14 cellular contexts compared by ENCODE assay signal in genomic region chr19:53945441-53945840, GRCh38. TPM values are rescaled to one million over a fixed set of nuclear protein-coding genes. Genes with fewer than 3 reads are reported as not detected.
DNase-seq lines count a peak whose midpoint lies in the region; ATAC-seq, FAIRE-seq and TF ChIP-seq lines count a peak whose summit lies in the region.
"Had no signal": no experiment of that assay in that cellular context is flagged by ENCODE, and none has a peak within 500 bp of the region (broad histone marks: within the 10 kb centered on the region; RNA-seq: fewer than 3 reads in every experiment).

No MANE protein-coding gene starts in this region.

- FAIRE-seq in urothelium cell line (lab: Jason Lieb, UNC) (peak; percentile 81), GM12891 (lab: Jason Lieb, UNC) (no peak)

- H3K4me3 ChIP-seq in choroid plexus epithelial cell (ENCODE audit: low read depth, low read length): no peak overlapping the region

- no peaks in the 10 kb centered on the region for H3K36me3 Mint-ChIP-seq in natural killer cell treated with Interleukin-12 subunit alpha and Interleukin-12 subunit beta and Interleukin-15 and Interleukin-18, amount 100 ng/mL, for 72 hours
- H3K36me3 Mint-ChIP-seq: immature natural killer cell, natural killer cell had no signal

- ATAC-seq in natural killer cell treated with Interleukin-12 subunit alpha and Interleukin-12 subunit beta and Interleukin-15 and Interleukin-18, amount 100 ng/mL, for 72 hours: no peak
- ATAC-seq: natural killer cell had no signal

- TF ChIP-seq CTCF in choroid plexus epithelial cell (conservative IDR thresholded peaks at IDR 0.05; ENCODE audit: low read depth, low read length): no peak

- H3K4me1 Mint-ChIP-seq in natural killer cell treated with Interleukin-12 subunit alpha and Interleukin-12 subunit beta and Interleukin-15 and Interleukin-18, amount 100 ng/mL, for 72 hours (ENCODE audit: low read depth in 2 of 2): peaks cover 0 to 8% of the 10 kb centered on the region in 2 donors
- H3K4me1 Mint-ChIP-seq: immature natural killer cell had no signal

- DNase-seq in NOMO-1 (lab: John Stamatoyannopoulos, UW; ENCODE audit: unreplicated experiment in 2 of 2): peak; percentile 6 to 35
- no peak for DNase-seq in NOMO-1 treated with dmso at 0.1 percent for 144 hours (lab: John Stamatoyannopoulos, UW; ENCODE audit: unreplicated experiment)
- DNase-seq in RPMI8226: peak; percentile 57
- peak; percentile 30 for DNase-seq in choroid plexus epithelial cell (ENCODE audit: low read depth)
- DNase-seq in urothelium cell line (ENCODE audit: low spot score): peak; percentile 73
- DNase-seq in natural killer cell treated with Interleukin-12 subunit alpha and Interleukin-12 subunit beta and Interleukin-15 and Interleukin-18, amount 100 ng/mL, for 72 hours (ENCODE audit: low spot score): no peak
- DNase-seq in activated effector memory CD4-positive, alpha-beta T cell treated with anti-CD3 and anti-CD28 coated beads, Interleukin-2, amount 50 U/mL, for 16 hours: no peak
- no peak for DNase-seq in GM12891 (ENCODE audit: insufficient read length, low spot score)
- DNase-seq: DND-41, immature natural killer cell, natural killer cell, NCI-H524 treated with DMSO at 0.1 percent for 48 hours had no signal

- peaks cover 34 to 39% of the 10 kb centered on the region in 2 donors for H3K27me3 Mint-ChIP-seq in natural killer cell treated with Interleukin-12 subunit alpha and Interleukin-12 subunit beta and Interleukin-15 and Interleukin-18, amount 100 ng/mL, for 72 hours

- TF ChIP-seq POLR2A in GM12891 (IDR thresholded peaks at IDR 0.05; ENCODE audit: low read depth, low read length): no peak

- H3K9me3 Mint-ChIP-seq in natural killer cell treated with Interleukin-12 subunit alpha and Interleukin-12 subunit beta and Interleukin-15 and Interleukin-18, amount 100 ng/mL, for 72 hours: no peaks in the 10 kb centered on the region
- H3K9me3 Mint-ChIP-seq: T-helper 2 cell treated with Interferon-gamma antibody and Interleukin-4, amounts not matched to agents 5 μg/mL and 100 μg/mL, for 36 hours had no signal

- H3K4me3 Mint-ChIP-seq in natural killer cell treated with Interleukin-12 subunit alpha and Interleukin-12 subunit beta and Interleukin-15 and Interleukin-18, amount 100 ng/mL, for 72 hours: no peak overlapping the region
- H3K4me3 Mint-ChIP-seq: immature natural killer cell; natural killer cell; T-helper 2 cell treated with Interferon-gamma antibody and Interleukin-4, amounts not matched to agents 5 μg/mL and 100 μg/mL, for 36 hours had no signal

- H3K27ac Mint-ChIP-seq in natural killer cell treated with Interleukin-12 subunit alpha and Interleukin-12 subunit beta and Interleukin-15 and Interleukin-18, amount 100 ng/mL, for 72 hours: no peak overlapping the region
- H3K27ac Mint-ChIP-seq: immature natural killer cell; natural killer cell; T-helper 2 cell treated with Interferon-gamma antibody and Interleukin-4, amounts not matched to agents 5 μg/mL and 100 μg/mL, for 36 hours had no signal

TF ChIP-seq in GM12891, 5 proteins besides CTCF, POLR2A, EP300 and RAD21:
- TF ChIP-seq TAF1 (IDR thresholded peaks at IDR 0.05; ENCODE audit: low read depth, low read length) (no peak), POU2F2 (IDR thresholded peaks at IDR 0.05; ENCODE audit: low read depth, low read length) (no peak), POLR2AphosphoS5 (IDR thresholded peaks at IDR 0.05; ENCODE audit: low read depth, low read length) (no peak), SPI1 (IDR thresholded peaks at IDR 0.05; ENCODE audit: low read depth, low read length) (no peak), PAX5 (IDR thresholded peaks at IDR 0.05; ENCODE audit: insufficient read depth, low read length, severe bottlenecking) (no peak)

RNA-seq across cellular contexts. Expression of gene CACNG8, which starts 17.3 kb away (rescaled TPM):
- 1 to 10 TPM in 1 of 2 donors, not detected in 1; 1.7 TPM for total RNA-seq in natural killer cell treated with Interleukin-12 subunit alpha and Interleukin-12 subunit beta and Interleukin-15 and Interleukin-18, amount 100 ng/mL, for 72 hours
- 0.04 TPM for polyA plus RNA-seq in GM12891 (2012; ENCODE audit: low read depth, missing spikeins)
- polyA plus RNA-seq: immature natural killer cell had no signal

RNA-seq across cellular contexts. Expression of gene CACNG7, which starts 36.4 kb away (rescaled TPM):
- total RNA-seq in natural killer cell treated with Interleukin-12 subunit alpha and Interleukin-12 subunit beta and Interleukin-15 and Interleukin-18, amount 100 ng/mL, for 72 hours: not detected
- not detected for polyA plus RNA-seq in GM12891 (2012; ENCODE audit: low read depth, missing spikeins)
- total RNA-seq: A673, natural killer cell had no signal
- polyA plus RNA-seq: immature natural killer cell had no signal

RNA-seq across cellular contexts. Expression of gene CACNG6, which starts 46.0 kb away (rescaled TPM):
- under 1 TPM in 1 of 2 donors, not detected in 1; 0.53 TPM for total RNA-seq in natural killer cell treated with Interleukin-12 subunit alpha and Interleukin-12 subunit beta and Interleukin-15 and Interleukin-18, amount 100 ng/mL, for 72 hours
- not detected for polyA plus RNA-seq in GM12891 (2012; ENCODE audit: low read depth, missing spikeins)
- total RNA-seq: A673 had no signal
- polyA plus RNA-seq: immature natural killer cell had no signal

Comparison
In these comparisons a context has a peak if more than half of its experiments do, and no peak if none do; other contexts are left out.
1. DNase-seq: peak in NOMO-1 (2 of 2), RPMI8226 (single experiment), choroid plexus epithelial cell (single experiment) and urothelium cell line (single experiment); none in NOMO-1 treated with dmso at 0.1 percent for 144 hours (single experiment), natural killer cell treated with Interleukin-12 subunit alpha and Interleukin-12 subunit beta and Interleukin-15 and Interleukin-18, amount 100 ng/mL, for 72 hours (single experiment), activated effector memory CD4-positive, alpha-beta T cell treated with anti-CD3 and anti-CD28 coated beads, Interleukin-2, amount 50 U/mL, for 16 hours (single experiment) and GM12891 (single experiment).